2 cellular contexts compared by ENCODE assay signal in the genomic region with DNA sequence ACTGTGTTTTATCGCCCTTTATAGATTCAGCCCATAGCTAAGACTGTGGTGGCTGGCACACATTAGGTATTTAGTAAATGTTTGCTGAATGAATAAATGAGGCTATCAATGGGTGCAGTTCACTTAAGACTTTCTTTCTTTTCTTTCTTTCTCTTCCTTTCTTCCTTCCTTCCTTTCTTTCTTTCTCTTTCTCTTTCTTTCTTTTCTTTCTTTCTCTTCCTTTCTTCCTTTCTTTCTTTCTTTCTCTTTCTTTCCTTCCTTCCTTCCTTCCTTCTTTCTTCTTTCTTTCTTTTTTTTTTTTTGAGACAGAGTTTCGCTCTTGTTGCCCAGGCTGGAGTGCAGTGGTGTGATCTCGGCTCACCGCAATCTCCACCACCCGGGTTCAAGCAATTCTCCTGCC. TPM values are rescaled to one million over a fixed set of nuclear protein-coding genes. Genes with fewer than 3 reads are reported as not detected.
"Had no signal": no experiment of that assay in that cellular context is flagged by ENCODE, and none has a peak within 500 bp of the region (broad histone marks: within the 10 kb centered on the region; RNA-seq: fewer than 3 reads in every experiment).

No MANE protein-coding gene starts in this region.

RNA-seq across cellular contexts. Expression of gene CACNG2, which starts 48.0 kb away (rescaled TPM):
- total RNA-seq: G401, GM12878 had no signal
- polyA plus RNA-seq: GM12878 had no signal
